1 cellular context compared by ENCODE assay signal in genomic region chr6:20370393-20370792, GRCh38.
TF ChIP-seq lines count a peak whose summit lies in the region.

No MANE protein-coding gene starts in this region.

TF ChIP-seq in IMR-90, 13 proteins besides CTCF, POLR2A, EP300 and RAD21:
- TF ChIP-seq SMC3 (IDR thresholded peaks at IDR 0.05; ENCODE audit: low read depth, low read length), result no peak
- no peak for TF ChIP-seq USF2 (IDR thresholded peaks at IDR 0.05; ENCODE audit: low read depth, low read length)
- no peak for TF ChIP-seq RFX5 (IDR thresholded peaks at IDR 0.05; ENCODE audit: low read depth, low read length)
- no peak for TF ChIP-seq RCOR1 (IDR thresholded peaks at IDR 0.05; ENCODE audit: insufficient replicate concordance, low read length)
- TF ChIP-seq CHD1 (IDR thresholded peaks at IDR 0.05; ENCODE audit: low read depth, low read length), result no peak
